In the genomic region with DNA sequence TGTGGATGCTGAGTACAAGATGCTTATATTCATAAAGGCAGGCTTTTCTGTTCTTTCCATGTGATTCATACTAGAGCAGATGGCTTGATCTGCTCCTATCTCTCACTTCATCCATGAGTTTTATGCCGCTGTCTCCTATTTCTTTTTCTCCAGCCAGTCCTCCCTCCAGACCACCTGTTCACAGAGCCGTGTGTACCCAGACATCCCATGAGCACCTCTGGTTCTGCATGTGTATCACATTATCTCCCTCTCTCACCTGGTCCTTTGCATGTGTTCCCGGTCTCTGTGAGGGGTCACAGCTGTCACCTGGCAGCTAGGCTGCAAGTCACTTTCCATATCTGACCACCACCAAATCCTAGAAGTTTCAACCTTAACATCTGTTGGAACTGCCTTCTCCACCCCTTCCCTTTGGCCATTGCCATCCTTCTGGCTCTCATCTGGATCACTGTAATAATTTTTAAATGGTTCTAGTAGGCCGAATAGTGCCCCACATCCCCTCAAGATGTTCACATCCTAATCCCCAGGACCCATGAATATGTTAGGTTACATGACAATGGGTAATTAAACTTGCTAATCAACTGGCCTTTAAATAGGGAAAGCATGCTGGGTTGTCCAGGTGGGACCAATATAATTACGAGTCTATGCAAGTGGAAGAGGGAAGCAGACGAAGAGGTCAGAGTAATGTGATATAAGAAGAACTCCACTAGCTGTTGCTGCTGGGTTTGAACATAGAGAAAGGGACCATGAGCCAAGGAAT, we compare ENCODE assay signal across 1 cellular context.
TF ChIP-seq lines count a peak whose summit lies in the region.

No MANE protein-coding gene starts in this region.

TF ChIP-seq in H1, 55 proteins besides CTCF, POLR2A, EP300 and RAD21 (continued from another document):
- TF ChIP-seq, protein P1, sequence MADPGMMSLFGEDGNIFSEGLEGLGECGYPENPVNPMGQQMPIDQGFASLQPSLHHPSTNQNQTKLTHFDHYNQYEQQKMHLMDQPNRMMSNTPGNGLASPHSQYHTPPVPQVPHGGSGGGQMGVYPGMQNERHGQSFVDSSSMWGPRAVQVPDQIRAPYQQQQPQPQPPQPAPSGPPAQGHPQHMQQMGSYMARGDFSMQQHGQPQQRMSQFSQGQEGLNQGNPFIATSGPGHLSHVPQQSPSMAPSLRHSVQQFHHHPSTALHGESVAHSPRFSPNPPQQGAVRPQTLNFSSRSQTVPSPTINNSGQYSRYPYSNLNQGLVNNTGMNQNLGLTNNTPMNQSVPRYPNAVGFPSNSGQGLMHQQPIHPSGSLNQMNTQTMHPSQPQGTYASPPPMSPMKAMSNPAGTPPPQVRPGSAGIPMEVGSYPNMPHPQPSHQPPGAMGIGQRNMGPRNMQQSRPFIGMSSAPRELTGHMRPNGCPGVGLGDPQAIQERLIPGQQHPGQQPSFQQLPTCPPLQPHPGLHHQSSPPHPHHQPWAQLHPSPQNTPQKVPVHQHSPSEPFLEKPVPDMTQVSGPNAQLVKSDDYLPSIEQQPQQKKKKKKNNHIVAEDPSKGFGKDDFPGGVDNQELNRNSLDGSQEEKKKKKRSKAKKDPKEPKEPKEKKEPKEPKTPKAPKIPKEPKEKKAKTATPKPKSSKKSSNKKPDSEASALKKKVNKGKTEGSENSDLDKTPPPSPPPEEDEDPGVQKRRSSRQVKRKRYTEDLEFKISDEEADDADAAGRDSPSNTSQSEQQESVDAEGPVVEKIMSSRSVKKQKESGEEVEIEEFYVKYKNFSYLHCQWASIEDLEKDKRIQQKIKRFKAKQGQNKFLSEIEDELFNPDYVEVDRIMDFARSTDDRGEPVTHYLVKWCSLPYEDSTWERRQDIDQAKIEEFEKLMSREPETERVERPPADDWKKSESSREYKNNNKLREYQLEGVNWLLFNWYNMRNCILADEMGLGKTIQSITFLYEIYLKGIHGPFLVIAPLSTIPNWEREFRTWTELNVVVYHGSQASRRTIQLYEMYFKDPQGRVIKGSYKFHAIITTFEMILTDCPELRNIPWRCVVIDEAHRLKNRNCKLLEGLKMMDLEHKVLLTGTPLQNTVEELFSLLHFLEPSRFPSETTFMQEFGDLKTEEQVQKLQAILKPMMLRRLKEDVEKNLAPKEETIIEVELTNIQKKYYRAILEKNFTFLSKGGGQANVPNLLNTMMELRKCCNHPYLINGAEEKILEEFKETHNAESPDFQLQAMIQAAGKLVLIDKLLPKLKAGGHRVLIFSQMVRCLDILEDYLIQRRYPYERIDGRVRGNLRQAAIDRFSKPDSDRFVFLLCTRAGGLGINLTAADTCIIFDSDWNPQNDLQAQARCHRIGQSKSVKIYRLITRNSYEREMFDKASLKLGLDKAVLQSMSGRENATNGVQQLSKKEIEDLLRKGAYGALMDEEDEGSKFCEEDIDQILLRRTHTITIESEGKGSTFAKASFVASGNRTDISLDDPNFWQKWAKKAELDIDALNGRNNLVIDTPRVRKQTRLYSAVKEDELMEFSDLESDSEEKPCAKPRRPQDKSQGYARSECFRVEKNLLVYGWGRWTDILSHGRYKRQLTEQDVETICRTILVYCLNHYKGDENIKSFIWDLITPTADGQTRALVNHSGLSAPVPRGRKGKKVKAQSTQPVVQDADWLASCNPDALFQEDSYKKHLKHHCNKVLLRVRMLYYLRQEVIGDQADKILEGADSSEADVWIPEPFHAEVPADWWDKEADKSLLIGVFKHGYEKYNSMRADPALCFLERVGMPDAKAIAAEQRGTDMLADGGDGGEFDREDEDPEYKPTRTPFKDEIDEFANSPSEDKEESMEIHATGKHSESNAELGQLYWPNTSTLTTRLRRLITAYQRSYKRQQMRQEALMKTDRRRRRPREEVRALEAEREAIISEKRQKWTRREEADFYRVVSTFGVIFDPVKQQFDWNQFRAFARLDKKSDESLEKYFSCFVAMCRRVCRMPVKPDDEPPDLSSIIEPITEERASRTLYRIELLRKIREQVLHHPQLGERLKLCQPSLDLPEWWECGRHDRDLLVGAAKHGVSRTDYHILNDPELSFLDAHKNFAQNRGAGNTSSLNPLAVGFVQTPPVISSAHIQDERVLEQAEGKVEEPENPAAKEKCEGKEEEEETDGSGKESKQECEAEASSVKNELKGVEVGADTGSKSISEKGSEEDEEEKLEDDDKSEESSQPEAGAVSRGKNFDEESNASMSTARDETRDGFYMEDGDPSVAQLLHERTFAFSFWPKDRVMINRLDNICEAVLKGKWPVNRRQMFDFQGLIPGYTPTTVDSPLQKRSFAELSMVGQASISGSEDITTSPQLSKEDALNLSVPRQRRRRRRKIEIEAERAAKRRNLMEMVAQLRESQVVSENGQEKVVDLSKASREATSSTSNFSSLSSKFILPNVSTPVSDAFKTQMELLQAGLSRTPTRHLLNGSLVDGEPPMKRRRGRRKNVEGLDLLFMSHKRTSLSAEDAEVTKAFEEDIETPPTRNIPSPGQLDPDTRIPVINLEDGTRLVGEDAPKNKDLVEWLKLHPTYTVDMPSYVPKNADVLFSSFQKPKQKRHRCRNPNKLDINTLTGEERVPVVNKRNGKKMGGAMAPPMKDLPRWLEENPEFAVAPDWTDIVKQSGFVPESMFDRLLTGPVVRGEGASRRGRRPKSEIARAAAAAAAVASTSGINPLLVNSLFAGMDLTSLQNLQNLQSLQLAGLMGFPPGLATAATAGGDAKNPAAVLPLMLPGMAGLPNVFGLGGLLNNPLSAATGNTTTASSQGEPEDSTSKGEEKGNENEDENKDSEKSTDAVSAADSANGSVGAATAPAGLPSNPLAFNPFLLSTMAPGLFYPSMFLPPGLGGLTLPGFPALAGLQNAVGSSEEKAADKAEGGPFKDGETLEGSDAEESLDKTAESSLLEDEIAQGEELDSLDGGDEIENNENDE (IDR thresholded peaks at IDR 0.05; ENCODE audit: insufficient replicate concordance, low read length), result no peak
- no peak for TF ChIP-seq KDM4A (IDR thresholded peaks at IDR 0.05; ENCODE audit: low read depth, low read length, severe bottlenecking)
- peak; percentile 90; the same call in 1 of the 2 replicates for TF ChIP-seq TCF12 (IDR thresholded peaks at IDR 0.05; ENCODE audit: low read depth, low read length)
- no peak for TF ChIP-seq SP4 (IDR thresholded peaks at IDR 0.05; ENCODE audit: low read length)
- TF ChIP-seq TEAD4 (IDR thresholded peaks at IDR 0.05; ENCODE audit: low read depth, low read length), result no peak
- TF ChIP-seq SIX5 (IDR thresholded peaks at IDR 0.05; ENCODE audit: low read depth, low read length), result no peak
- no peak for TF ChIP-seq TBP (IDR thresholded peaks at IDR 0.05; ENCODE audit: low read depth, low read length)
- TF ChIP-seq, protein P2, sequence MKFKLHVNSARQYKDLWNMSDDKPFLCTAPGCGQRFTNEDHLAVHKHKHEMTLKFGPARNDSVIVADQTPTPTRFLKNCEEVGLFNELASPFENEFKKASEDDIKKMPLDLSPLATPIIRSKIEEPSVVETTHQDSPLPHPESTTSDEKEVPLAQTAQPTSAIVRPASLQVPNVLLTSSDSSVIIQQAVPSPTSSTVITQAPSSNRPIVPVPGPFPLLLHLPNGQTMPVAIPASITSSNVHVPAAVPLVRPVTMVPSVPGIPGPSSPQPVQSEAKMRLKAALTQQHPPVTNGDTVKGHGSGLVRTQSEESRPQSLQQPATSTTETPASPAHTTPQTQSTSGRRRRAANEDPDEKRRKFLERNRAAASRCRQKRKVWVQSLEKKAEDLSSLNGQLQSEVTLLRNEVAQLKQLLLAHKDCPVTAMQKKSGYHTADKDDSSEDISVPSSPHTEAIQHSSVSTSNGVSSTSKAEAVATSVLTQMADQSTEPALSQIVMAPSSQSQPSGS (IDR thresholded peaks at IDR 0.05; ENCODE audit: low read length), result no peak
- TF ChIP-seq RBBP5 (IDR thresholded peaks at IDR 0.05; ENCODE audit: borderline replicate concordance, low read depth, low read length), result no peak
- TF ChIP-seq RFX5 (IDR thresholded peaks at IDR 0.05; ENCODE audit: borderline replicate concordance, low read depth, low read length), result no peak
- TF ChIP-seq SRF (IDR thresholded peaks at IDR 0.05; ENCODE audit: low read depth, low read length), result no peak
- TF ChIP-seq HDAC2 (IDR thresholded peaks at IDR 0.05; ENCODE audit: borderline replicate concordance in 1 of 2, low read depth in 2 of 2, low read length in 2 of 2), result no peak
- TF ChIP-seq, protein P3, sequence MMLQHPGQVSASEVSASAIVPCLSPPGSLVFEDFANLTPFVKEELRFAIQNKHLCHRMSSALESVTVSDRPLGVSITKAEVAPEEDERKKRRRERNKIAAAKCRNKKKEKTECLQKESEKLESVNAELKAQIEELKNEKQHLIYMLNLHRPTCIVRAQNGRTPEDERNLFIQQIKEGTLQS (IDR thresholded peaks at IDR 0.05; ENCODE audit: insufficient read depth, low read depth, low read length), result no peak
- no peak for TF ChIP-seq GTF2F1 (IDR thresholded peaks at IDR 0.05; ENCODE audit: borderline replicate concordance, low read depth, low read length)
- no peak for TF ChIP-seq GABPA (IDR thresholded peaks at IDR 0.05; ENCODE audit: borderline replicate concordance, insufficient read depth, low read length)
- TF ChIP-seq HDAC6 (IDR thresholded peaks at IDR 0.05; ENCODE audit: low read depth, low read length), result no peak
- TF ChIP-seq CREB1 (IDR thresholded peaks at IDR 0.05), result no peak
- no peak for TF ChIP-seq RNF2 (IDR thresholded peaks at IDR 0.05; ENCODE audit: borderline replicate concordance, low read depth, low read length, missing control alignments, poor library complexity, severe bottlenecking)
- TF ChIP-seq SP1 (IDR thresholded peaks at IDR 0.05; ENCODE audit: low read depth, low read length), result peak; percentile 57; the same call in 1 of the 2 replicates
- TF ChIP-seq BCL11A (IDR thresholded peaks at IDR 0.05; ENCODE audit: low read depth in 2 of 2, low read length in 2 of 2), result peak in 1 of 2 experiments; percentile 84
- no peak for TF ChIP-seq ASH2L (IDR thresholded peaks at IDR 0.05; ENCODE audit: low read length)
- no peak for TF ChIP-seq ZNF274 (IDR thresholded peaks at IDR 0.05; ENCODE audit: borderline replicate concordance, extremely low read depth, low read length)
- no peak for TF ChIP-seq TAF7 (optimal IDR thresholded peaks at IDR 0.05; ENCODE audit: borderline replicate concordance, low read depth, low read length)
- no peak for TF ChIP-seq CHD1 (IDR thresholded peaks at IDR 0.05; ENCODE audit: low read depth, low read length)
- TF ChIP-seq POU5F1 (IDR thresholded peaks at IDR 0.05; ENCODE audit: low read depth, low read length), result peak; percentile 94
- TF ChIP-seq BACH1 (IDR thresholded peaks at IDR 0.05; ENCODE audit: low read length), result no peak
- TF ChIP-seq POLR2AphosphoS5 (IDR thresholded peaks at IDR 0.05; ENCODE audit: low read depth, low read length), result no peak
- TF ChIP-seq YY1 (IDR thresholded peaks at IDR 0.05; ENCODE audit: low read depth, low read length), result no peak; the same call in 1 of the 2 replicates
- TF ChIP-seq CTBP2 (IDR thresholded peaks at IDR 0.05; ENCODE audit: borderline replicate concordance, insufficient read depth, insufficient read length, low read length), result no peak
- TF ChIP-seq, protein P4, sequence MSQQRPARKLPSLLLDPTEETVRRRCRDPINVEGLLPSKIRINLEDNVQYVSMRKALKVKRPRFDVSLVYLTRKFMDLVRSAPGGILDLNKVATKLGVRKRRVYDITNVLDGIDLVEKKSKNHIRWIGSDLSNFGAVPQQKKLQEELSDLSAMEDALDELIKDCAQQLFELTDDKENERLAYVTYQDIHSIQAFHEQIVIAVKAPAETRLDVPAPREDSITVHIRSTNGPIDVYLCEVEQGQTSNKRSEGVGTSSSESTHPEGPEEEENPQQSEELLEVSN (IDR thresholded peaks at IDR 0.05), result 0 out of 2 replicates have a peak, but pooled peaks have one; percentile 13
- no peak for TF ChIP-seq FOSL1 (IDR thresholded peaks at IDR 0.05; ENCODE audit: insufficient read depth, low read depth, low read length)
- TF ChIP-seq EZH2 (IDR thresholded peaks at IDR 0.05; ENCODE audit: low read depth, low read length, severe bottlenecking), result no peak
- TF ChIP-seq JUN (IDR thresholded peaks at IDR 0.05; ENCODE audit: low read depth, low read length), result no peak
- TF ChIP-seq EGR1 (IDR thresholded peaks at IDR 0.05; ENCODE audit: borderline replicate concordance, low read depth, low read length), result no peak
- no peak for TF ChIP-seq KDM1A (IDR thresholded peaks at IDR 0.05; ENCODE audit: borderline replicate concordance, low read length)
- TF ChIP-seq TAF1 (IDR thresholded peaks at IDR 0.05; ENCODE audit: low read depth, low read length), result no peak
